Comparison of ENCODE assay signal across 1 cellular context in genomic region chr2:164514491-164514890, GRCh38.
TF ChIP-seq lines count a peak whose summit lies in the region.

No MANE protein-coding gene starts in this region.

TF ChIP-seq in HepG2, 621 proteins besides CTCF, POLR2A, EP300 and RAD21 (continued from another document and continues in another):
- TF ChIP-seq ATF2 (CRISPR knock-in tag; IDR thresholded peaks at IDR 0.05) (no peak), HDAC1 (CRISPR knock-in tag; IDR thresholded peaks at IDR 0.05) (no peak), ZNF709 (CRISPR knock-in tag; IDR thresholded peaks at IDR 0.05) (no peak), FOXA1 (IDR thresholded peaks at IDR 0.05) (no peak), FOXA1 (CRISPR knock-in tag; IDR thresholded peaks at IDR 0.05) (peak; percentile 44; the same call in 1 of the 2 replicates), BCL6 (CRISPR knock-in tag; IDR thresholded peaks at IDR 0.05) (peak; percentile 99), MBNL3 (CRISPR knock-in tag; conservative IDR thresholded peaks at IDR 0.05) (no peak), ZNF350 (CRISPR knock-in tag; IDR thresholded peaks at IDR 0.05; ENCODE audit: borderline replicate concordance, low read depth) (no peak; the same call in 1 of the 2 replicates), PAWR (CRISPR knock-in tag; IDR thresholded peaks at IDR 0.05; ENCODE audit: borderline replicate concordance) (no peak), YEATS4 (CRISPR knock-in tag; IDR thresholded peaks at IDR 0.05; ENCODE audit: borderline replicate concordance) (no peak), KIAA2018 (CRISPR knock-in tag; IDR thresholded peaks at IDR 0.05; ENCODE audit: borderline replicate concordance) (no peak), HDAC2 (CRISPR knock-in tag; IDR thresholded peaks at IDR 0.05) (no peak), ARNTL (CRISPR knock-in tag; IDR thresholded peaks at IDR 0.05) (no peak), SNAPC4 (CRISPR knock-in tag; IDR thresholded peaks at IDR 0.05) (no peak), ZNF251 (CRISPR knock-in tag; IDR thresholded peaks at IDR 0.05) (no peak), STAT5B (CRISPR knock-in tag; IDR thresholded peaks at IDR 0.05) (no peak), ZNF720 (CRISPR knock-in tag; IDR thresholded peaks at IDR 0.05) (no peak), ZNF552 (CRISPR knock-in tag; IDR thresholded peaks at IDR 0.05; ENCODE audit: borderline replicate concordance) (no peak), SMC3 (IDR thresholded peaks at IDR 0.05; ENCODE audit: low read length) (no peak), ZNF3 (CRISPR knock-in tag; IDR thresholded peaks at IDR 0.05) (no peak), TSC22D2 (CRISPR knock-in tag; IDR thresholded peaks at IDR 0.05; ENCODE audit: borderline replicate concordance) (no peak), ZSCAN20 (CRISPR knock-in tag; IDR thresholded peaks at IDR 0.05; ENCODE audit: borderline replicate concordance) (no peak), CENPT (CRISPR knock-in tag; IDR thresholded peaks at IDR 0.05; ENCODE audit: low read depth) (no peak), ZFP91 (CRISPR knock-in tag; IDR thresholded peaks at IDR 0.05; ENCODE audit: borderline replicate concordance) (no peak), ARID4A (CRISPR knock-in tag; IDR thresholded peaks at IDR 0.05; ENCODE audit: borderline replicate concordance) (no peak), TBP (CRISPR knock-in tag; IDR thresholded peaks at IDR 0.05) (no peak), MBD4 (IDR thresholded peaks at IDR 0.05; ENCODE audit: borderline replicate concordance, low read length) (no peak), MTERF4 (CRISPR knock-in tag; IDR thresholded peaks at IDR 0.05) (0 out of 2 replicates have a peak, but pooled peaks have one; percentile 70), TEAD2 (CRISPR knock-in tag; IDR thresholded peaks at IDR 0.05) (no peak), HOXA7 (CRISPR knock-in tag; IDR thresholded peaks at IDR 0.05) (no peak), FOXK1 (CRISPR knock-in tag; IDR thresholded peaks at IDR 0.05; ENCODE audit: borderline replicate concordance, low read depth) (peak; percentile 44; the same call in 1 of the 2 replicates), ELF4 (CRISPR knock-in tag; IDR thresholded peaks at IDR 0.05; ENCODE audit: borderline replicate concordance) (no peak), CEBPZ (IDR thresholded peaks at IDR 0.05; ENCODE audit: low read length) (no peak)
